8 cellular contexts compared by ENCODE assay signal in genomic region chr17:75778861-75779249, GRCh38. TPM values are rescaled to one million over a fixed set of nuclear protein-coding genes. Genes with fewer than 3 reads are reported as not detected.
DNase-seq lines count a peak whose midpoint lies in the region; ATAC-seq and TF ChIP-seq lines count a peak whose summit lies in the region.

No MANE protein-coding gene starts in this region.

- CTCF ChIA-PET in A673 (lab: Charles Lee), result no interaction called here

- peaks cover 31% of the 10 kb centered on the region for H3K36me3 Mint-ChIP-seq in endothelial cell (ENCODE audit: low read depth, unreplicated experiment)
- H3K36me3 Mint-ChIP-seq in nephron (ENCODE audit: low read depth), result peaks cover 51% of the 10 kb centered on the region

- peak overlapping the region; percentile 98 for H3K27ac ChIP-seq in A673 (ENCODE audit: low read depth, low read length, poor library complexity, severe bottlenecking)

- peak overlapping the region; percentile 98 for H3K4me3 Mint-ChIP-seq in endothelial cell (ENCODE audit: unreplicated experiment)
- peak overlapping the region; percentile 95 to 98 (median 97) for H3K4me3 Mint-ChIP-seq in nephron

- H3K27me3 ChIP-seq in A673 (replicated peaks; ENCODE audit: insufficient read depth, low read depth, low read length, poor library complexity), result no peaks in the 10 kb centered on the region

- H3K9me3 Mint-ChIP-seq in endothelial cell (ENCODE audit: unreplicated experiment) (no peaks in the 10 kb centered on the region), nephron (peaks cover 3% of the 10 kb centered on the region)

- H3K4me1 Mint-ChIP-seq in endothelial cell (ENCODE audit: unreplicated experiment) (peaks cover 25% of the 10 kb centered on the region), nephron (peaks cover 50% of the 10 kb centered on the region)

- H3K4me1 ChIP-seq in A673 (ENCODE audit: insufficient read depth, low read length, poor library complexity, severe bottlenecking), result peaks cover 24% of the 10 kb centered on the region

- intact Hi-C loops in A673 (cut with micrococcal nuclease; ENCODE audit: unreplicated experiment), result no loop called here

- H3K4me3 ChIP-seq in A673 (ENCODE audit: low read depth, low read length, poor library complexity, severe bottlenecking), result peak overlapping the region; percentile 88

- DNase-seq in A673 (ENCODE audit: low spot score) (no peak), SW480 (ENCODE audit: low spot score) (peak; percentile 70), endothelial cell (ENCODE audit: low spot score) (peak; percentile 65), activated gamma-delta T cell (lab: John Stamatoyannopoulos, UW) (no peak)

- H3K27me3 Mint-ChIP-seq in endothelial cell (ENCODE audit: unreplicated experiment), result peaks cover 5% of the 10 kb centered on the region
- peaks cover 10% of the 10 kb centered on the region for H3K27me3 Mint-ChIP-seq in nephron (ENCODE audit: low read depth)

- TF ChIP-seq CTCF in A673 (conservative IDR thresholded peaks at IDR 0.05; ENCODE audit: low read depth, low read length) (peak; percentile 50), GM12872 (IDR thresholded peaks at IDR 0.05; ENCODE audit: insufficient read depth, low read depth, low read length) (peak; percentile 72), endothelial cell (IDR thresholded peaks at IDR 0.05; ENCODE audit: unreplicated experiment) (peak; percentile 84), nephron (IDR thresholded peaks at IDR 0.05; ENCODE audit: unreplicated experiment in 3 of 3) (peak; percentile 45 to 59 (median 49))

- no TSS peak for BruUV-seq in A673 (replicated peaks; lab: Mats Ljungman, UMichigan)

- ATAC-seq in HG03135 (IDR thresholded peaks at IDR 0.05; ENCODE audit: unreplicated experiment) (peak; percentile 8), GM21619 (IDR thresholded peaks at IDR 0.05; ENCODE audit: unreplicated experiment) (no peak)

- POLR2A ChIA-PET in A673 (lab: Charles Lee; ENCODE audit: low non-redundant PET), result no interaction called here

- no peaks in the 10 kb centered on the region for H3K9me3 ChIP-seq in A673 (ENCODE audit: low read depth, low read length, poor library complexity, severe bottlenecking)

- H3K27ac Mint-ChIP-seq in endothelial cell (ENCODE audit: unreplicated experiment) (peak overlapping the region; percentile 81), nephron (peak overlapping the region; percentile 5 to 89 (median 88))

- peaks cover 32% of the 10 kb centered on the region for H3K36me3 ChIP-seq in A673 (ENCODE audit: insufficient read depth, low read length, poor library complexity, severe bottlenecking)

RNA-seq across cellular contexts. Expression of gene UNK, which starts 5.8 kb away (rescaled TPM):
- total RNA-seq in A673 (2021) (53.2 and 60.0 TPM in 2 replicates), endothelial cell (ENCODE audit: unreplicated experiment) (28.8 TPM)

RNA-seq across cellular contexts. Expression of gene GALK1, which starts 13.9 kb away (rescaled TPM):
- 18.3 and 29.7 TPM in 2 replicates for total RNA-seq in A673 (2021)
- 18.0 TPM for total RNA-seq in endothelial cell (ENCODE audit: unreplicated experiment)

RNA-seq across cellular contexts. Expression of gene ITGB4, which starts 57.6 kb away (rescaled TPM):
- 0.95 and 2.4 TPM in 2 replicates for total RNA-seq in A673 (2021)
- total RNA-seq in endothelial cell (ENCODE audit: unreplicated experiment), result 0.54 TPM

Comparison
In these comparisons a context has a peak if more than half of its experiments do, and no peak if none do; other contexts are left out.
1. DNase-seq: peak in SW480 (single experiment) and endothelial cell (single experiment); none in A673 (single experiment) and activated gamma-delta T cell (single experiment).
2. Peak in every context shown above with its lines, with median percentiles within 50 percentile points of each other: CTCF ChIP-seq.